8 cellular contexts compared by ENCODE assay signal in genomic region chr10:75111367-75111905, GRCh38. TPM values are rescaled to one million over a fixed set of nuclear protein-coding genes. Genes with fewer than 3 reads are reported as not detected.
DNase-seq lines count a peak whose midpoint lies in the region; ATAC-seq and TF ChIP-seq lines count a peak whose summit lies in the region.

TSS of gene SAMD8 (plus strand) at chr10:75111656. CDS start at chr10:75150529, 38,873 bp downstream.

- H3K9me3 ChIP-seq in fibroblast of lung (ENCODE audit: control insufficient read depth, insufficient read depth, low read depth, low read length), result no peaks in the 10 kb centered on the region

- H3K9ac ChIP-seq in fibroblast of lung (ENCODE audit: insufficient read depth, low read length), result peak within 1 kb of the TSS; percentile 90

- H3K79me2 ChIP-seq in fibroblast of lung (ENCODE audit: control insufficient read depth, insufficient read depth, low read length), result peaks cover 36% of the 10 kb centered on the region

- H3K4me3 Mint-ChIP-seq in IgD-negative memory B cell, result peak within 1 kb of the TSS; percentile 79 to 93 (median 92)
- H3K4me3 Mint-ChIP-seq in activated T-helper 17 cell treated with anti-CD3 and anti-CD28 coated beads, Interleukin-2, amount 50 U/mL, for 72 hours, result peak within 1 kb of the TSS; percentile 98
- peak within 1 kb of the TSS; percentile 83 to 97 (median 92) for H3K4me3 Mint-ChIP-seq in naive thymus-derived CD8-positive, alpha-beta T cell
- H3K4me3 Mint-ChIP-seq in stimulated activated memory B cell treated with anti-CD40 and anti-IgM and Interleukin-4, amounts not matched to agents 10 μg/mL and 1 μg/mL and 100 μg/mL, for 72 hours, result peak within 1 kb of the TSS; percentile 98

- H3K27me3 ChIP-seq in fibroblast of lung (ENCODE audit: control insufficient read depth, insufficient read depth, low read length), result no peaks in the 10 kb centered on the region

- peaks cover 29 to 34% (median 30%) of the 10 kb centered on the region in 3 donors for H3K4me1 Mint-ChIP-seq in IgD-negative memory B cell
- peaks cover 31% of the 10 kb centered on the region for H3K4me1 Mint-ChIP-seq in activated T-helper 17 cell treated with anti-CD3 and anti-CD28 coated beads, Interleukin-2, amount 50 U/mL, for 72 hours
- H3K4me1 Mint-ChIP-seq in naive thymus-derived CD8-positive, alpha-beta T cell, result peaks cover 28 to 63% (median 59%) of the 10 kb centered on the region in 4 donors
- peaks cover 41% of the 10 kb centered on the region for H3K4me1 Mint-ChIP-seq in stimulated activated memory B cell treated with anti-CD40 and anti-IgM and Interleukin-4, amounts not matched to agents 10 μg/mL and 1 μg/mL and 100 μg/mL, for 72 hours

- H3K4me3 ChIP-seq in fibroblast of lung (replicated peaks in 1 of 4; ENCODE audit: control extremely low read depth in 1 of 4, insufficient read depth in 1 of 4, low read depth in 3 of 4, low read length in 4 of 4), result peak within 1 kb of the TSS; percentile 78 to 98 (median 86)

- no peaks in the 10 kb centered on the region for H3K27me3 Mint-ChIP-seq in IgD-negative memory B cell
- no peaks in the 10 kb centered on the region for H3K27me3 Mint-ChIP-seq in activated T-helper 17 cell treated with anti-CD3 and anti-CD28 coated beads, Interleukin-2, amount 50 U/mL, for 72 hours
- no peaks in the 10 kb centered on the region for H3K27me3 Mint-ChIP-seq in naive thymus-derived CD8-positive, alpha-beta T cell
- no peaks in the 10 kb centered on the region for H3K27me3 Mint-ChIP-seq in stimulated activated memory B cell treated with anti-CD40 and anti-IgM and Interleukin-4, amounts not matched to agents 10 μg/mL and 1 μg/mL and 100 μg/mL, for 72 hours

- no peaks in the 10 kb centered on the region for H3K9me3 Mint-ChIP-seq in IgD-negative memory B cell
- H3K9me3 Mint-ChIP-seq in activated T-helper 17 cell treated with anti-CD3 and anti-CD28 coated beads, Interleukin-2, amount 50 U/mL, for 72 hours, result no peaks in the 10 kb centered on the region
- H3K9me3 Mint-ChIP-seq in naive thymus-derived CD8-positive, alpha-beta T cell, result no peaks in the 10 kb centered on the region
- no peaks in the 10 kb centered on the region for H3K9me3 Mint-ChIP-seq in stimulated activated memory B cell treated with anti-CD40 and anti-IgM and Interleukin-4, amounts not matched to agents 10 μg/mL and 1 μg/mL and 100 μg/mL, for 72 hours

- H3K4me2 ChIP-seq in fibroblast of lung (ENCODE audit: extremely low read depth, insufficient read depth, low read length), result peak within 1 kb of the TSS; percentile 61

- no peaks in the 10 kb centered on the region for H3K36me3 ChIP-seq in fibroblast of lung (ENCODE audit: control insufficient read depth, insufficient read depth, low read length)

- DNase-seq in CMK (ENCODE audit: low read depth), result peak; percentile 81
- DNase-seq in RPMI7951 (ENCODE audit: low read depth), result peak; percentile 92
- DNase-seq in fibroblast of lung (ENCODE audit: low read depth in 2 of 2), result peak; percentile 91 to 96
- DNase-seq in naive thymus-derived CD8-positive, alpha-beta T cell, result peak; percentile 91 to 97 (median 94)

- H3K27ac ChIP-seq in fibroblast of lung (ENCODE audit: insufficient read depth, low read length), result peak within 1 kb of the TSS; percentile 76

- peak within 1 kb of the TSS; percentile 89 to 98 (median 98) for H3K27ac Mint-ChIP-seq in IgD-negative memory B cell
- peak within 1 kb of the TSS; percentile 99 for H3K27ac Mint-ChIP-seq in activated T-helper 17 cell treated with anti-CD3 and anti-CD28 coated beads, Interleukin-2, amount 50 U/mL, for 72 hours
- H3K27ac Mint-ChIP-seq in naive thymus-derived CD8-positive, alpha-beta T cell, result peak within 1 kb of the TSS; percentile 91 to 98 (median 96)
- H3K27ac Mint-ChIP-seq in stimulated activated memory B cell treated with anti-CD40 and anti-IgM and Interleukin-4, amounts not matched to agents 10 μg/mL and 1 μg/mL and 100 μg/mL, for 72 hours, result peak within 1 kb of the TSS; percentile 94

- peaks cover 6% of the 10 kb centered on the region for H3K4me1 ChIP-seq in fibroblast of lung (ENCODE audit: control insufficient read depth, extremely low read depth, insufficient read depth, low read length)

- peaks cover 4% of the 10 kb centered on the region for H3K36me3 Mint-ChIP-seq in IgD-negative memory B cell
- peaks cover 34% of the 10 kb centered on the region for H3K36me3 Mint-ChIP-seq in activated T-helper 17 cell treated with anti-CD3 and anti-CD28 coated beads, Interleukin-2, amount 50 U/mL, for 72 hours (ENCODE audit: low read depth)
- peaks cover 0 to 3% (median 0%) of the 10 kb centered on the region in 3 donors for H3K36me3 Mint-ChIP-seq in naive thymus-derived CD8-positive, alpha-beta T cell
- H3K36me3 Mint-ChIP-seq in stimulated activated memory B cell treated with anti-CD40 and anti-IgM and Interleukin-4, amounts not matched to agents 10 μg/mL and 1 μg/mL and 100 μg/mL, for 72 hours, result peaks cover 4% of the 10 kb centered on the region

- POLR2A ChIA-PET in naive thymus-derived CD8-positive, alpha-beta T cell (lab: Charles Lee), result interaction anchor here (0.8 to 2.8 kb wide), 16 partner anchors 9 to 1326 kb away, joined by 3 to 37 read pairs (median 4); partner anchors contain the start of genes ADK, AP3M1, KAT6B and VDAC2

- no peak for TF ChIP-seq CTCF in fibroblast of lung (conservative IDR thresholded peaks at IDR 0.05 in 1 of 2, IDR thresholded peaks at IDR 0.05 in 1 of 2; ENCODE audit: low read depth in 1 of 2, low read length in 2 of 2)

- H4K20me1 ChIP-seq in fibroblast of lung (ENCODE audit: control insufficient read depth, extremely low read depth, insufficient read depth, low read length), result peaks cover 3% of the 10 kb centered on the region

- ATAC-seq in GM21360 (IDR thresholded peaks at IDR 0.05; ENCODE audit: unreplicated experiment), result peak; percentile 77
- ATAC-seq in activated T-helper 17 cell treated with anti-CD3 and anti-CD28 coated beads, Interleukin-2, amount 50 U/mL, for 72 hours (replicated peaks), result peak; percentile 85
- peak; percentile 76 to 81 for ATAC-seq in naive thymus-derived CD8-positive, alpha-beta T cell
- ATAC-seq in stimulated activated memory B cell treated with anti-CD40 and anti-IgM and Interleukin-4, amounts not matched to agents 10 μg/mL and 1 μg/mL and 100 μg/mL, for 72 hours, result peak; percentile 93

- peak within 1 kb of the TSS; percentile 90 for H2AFZ ChIP-seq in fibroblast of lung (ENCODE audit: low read length)

RNA-seq across cellular contexts. Expression of gene SAMD8, which starts in this region (rescaled TPM):
- 11.7 TPM for polyA plus RNA-seq in IgD-negative memory B cell
- total RNA-seq in RPMI7951 (2014; rRNA removed; shearing (Covaris generic)), result 13.1 and 14.1 TPM in 2 replicates
- 10 to 100 TPM; 19.8 to 42.0 TPM for total RNA-seq in activated T-helper 17 cell treated with anti-CD3 and anti-CD28 coated beads, Interleukin-2, amount 50 U/mL, for 72 hours
- 39.0 and 51.5 TPM in 2 replicates for total RNA-seq in fibroblast of lung
- 20.9 and 32.5 TPM in 2 replicates for polyA plus RNA-seq in fibroblast of lung
- polyA plus RNA-seq in fibroblast of lung (2012), result 9.9 and 14.2 TPM in 2 replicates
- polyA minus RNA-seq in fibroblast of lung (ENCODE audit: low replicate concordance), result 27.6 and 29.3 TPM in 2 replicates
- total RNA-seq in naive thymus-derived CD8-positive, alpha-beta T cell, result 10 to 100 TPM; 23.4 to 23.9 TPM
- polyA plus RNA-seq in naive thymus-derived CD8-positive, alpha-beta T cell, result 10 to 100 TPM in 1 of 3 donors, 1 to 10 TPM in 2; 6.3 to 10.6 (median 6.4) TPM

Comparison
In these comparisons a context has a peak if more than half of its experiments do, and no peak if none do; other contexts are left out.
1. Peak in every context shown above with its lines: DNase-seq, ATAC-seq, H3K4me3 ChIP-seq and H3K27ac ChIP-seq.